Comparison of ENCODE assay signal across 8 cellular contexts in genomic region chr19:48837081-48837524, GRCh38. TPM values are rescaled to one million over a fixed set of nuclear protein-coding genes. Genes with fewer than 3 reads are reported as not detected.
DNase-seq lines count a peak whose midpoint lies in the region; ATAC-seq, FAIRE-seq and TF ChIP-seq lines count a peak whose summit lies in the region.

No MANE protein-coding gene starts in this region.

- POLR2A ChIA-PET in AG04449 (lab: Yijun Ruan, JAX) = interaction anchor here (0.7 to 2.0 kb wide), 5 partner anchors 26 to 129 kb away, joined by 3 to 12 read pairs (median 5); partner anchors contain the start of genes BCAT2 and PPP1R15A
- POLR2A ChIA-PET in activated B cell treated with CpG ODN at 0.5 μM for 24 hours (lab: Charles Lee) = interaction anchor here (0.5 to 3.7 kb wide), 16 partner anchors 10 to 1550 kb away, joined by 3 to 34 read pairs (median 6); partner anchors contain the start of genes BCAT2, CA11, GYS1 and PPP1R15A

- H3K9me3 Mint-ChIP-seq in activated B cell treated with CpG ODN at 0.5 μM for 24 hours (no peaks in the 10 kb centered on the region), immature natural killer cell (no peaks in the 10 kb centered on the region)

- intact Hi-C loops in activated B cell treated with CpG ODN at 0.5 μM for 24 hours (cut with micrococcal nuclease) = loop anchor here (10.0 kb wide), 1 partner anchor 322 kb away; the partner anchor contains the start of gene LMTK3

- H3K27ac Mint-ChIP-seq in activated B cell treated with CpG ODN at 0.5 μM for 24 hours (peak overlapping the region; percentile 70), immature natural killer cell (no peak overlapping the region)

- CTCF ChIA-PET in AG04449 (lab: Yijun Ruan, JAX) = interaction anchor here (0.6 to 15.6 kb wide), 8 partner anchors 8 to 404 kb away, joined by 3 to 737 read pairs (median 4); partner anchors contain the start of gene PLEKHA4
- CTCF ChIA-PET in activated B cell treated with CpG ODN at 0.5 μM for 24 hours (lab: Charles Lee) = interaction anchor here (0.8 to 12.1 kb wide), 5 partner anchors 38 to 192 kb away, joined by 3 to 272 read pairs (median 4); partner anchors contain the start of gene CA11

- H3K4me3 ChIP-seq in AG04449 (ENCODE audit: low read depth, low read length) (peak overlapping the region; percentile 64), cardiac fibroblast (replicated peaks in 1 of 2; ENCODE audit: low read depth in 2 of 2, low read length in 2 of 2) (peak overlapping the region in 1 of 2 donors; percentile 14)

- H3K4me3 Mint-ChIP-seq in activated B cell treated with CpG ODN at 0.5 μM for 24 hours = peak overlapping the region; percentile 88
- peak overlapping the region; percentile 2 to 67 (median 61) for H3K4me3 Mint-ChIP-seq in immature natural killer cell

- DNase-seq in AG04449 (ENCODE audit: low read depth, low spot score) = no peak
- peak; percentile 71 for DNase-seq in GM19239 (ENCODE audit: insufficient read length, low spot score)
- peak; percentile 73 for DNase-seq in NCI-H146 treated with DMSO at 0.1 percent for 48 hours (lab: John Stamatoyannopoulos, UW; ENCODE audit: unreplicated experiment)
- peak; percentile 73 for DNase-seq in activated B cell treated with CpG ODN at 0.5 μM for 24 hours
- peak; percentile 77 to 85 for DNase-seq in cardiac fibroblast (ENCODE audit: low read depth in 2 of 2)
- DNase-seq in immature natural killer cell = peak; percentile 44 to 51 (median 48)
- peak; percentile 61 to 68 (median 65) for DNase-seq in stimulated activated CD4-positive, alpha-beta T cell treated with anti-CD3 and anti-CD28 coated beads, Interleukin-12 subunit alpha, Interleukin-12 subunit beta, amount 100 ng/mL, for 48 hours (ENCODE audit: low read depth in 2 of 3, low spot score in 1 of 3)

- peak; percentile 86 for FAIRE-seq in GM19239 (lab: Jason Lieb, UNC)

- TF ChIP-seq CTCF in AG04449 (IDR thresholded peaks at IDR 0.05; ENCODE audit: insufficient read depth, low read length, missing control alignments) = no peak
- no peak for TF ChIP-seq CTCF in activated B cell treated with CpG ODN at 0.5 μM for 24 hours (IDR thresholded peaks at IDR 0.05)
- no peak for TF ChIP-seq CTCF in cardiac fibroblast (IDR thresholded peaks at IDR 0.05; ENCODE audit: low read depth, low read length)

- ATAC-seq in activated B cell treated with CpG ODN at 0.5 μM for 24 hours (ENCODE audit: low read depth) (peak; percentile 89), GM18870 (IDR thresholded peaks at IDR 0.05; ENCODE audit: unreplicated experiment) (no peak)

- H3K36me3 Mint-ChIP-seq in activated B cell treated with CpG ODN at 0.5 μM for 24 hours (ENCODE audit: low read depth) = no peaks in the 10 kb centered on the region
- no peaks in the 10 kb centered on the region for H3K36me3 Mint-ChIP-seq in immature natural killer cell

- H3K4me1 Mint-ChIP-seq in activated B cell treated with CpG ODN at 0.5 μM for 24 hours (peaks cover 26% of the 10 kb centered on the region), immature natural killer cell (peaks cover 15 to 16% of the 10 kb centered on the region in 2 donors)

- no peaks in the 10 kb centered on the region for H3K27me3 Mint-ChIP-seq in activated B cell treated with CpG ODN at 0.5 μM for 24 hours
- peaks cover 2 to 12% (median 9%) of the 10 kb centered on the region in 3 donors for H3K27me3 Mint-ChIP-seq in immature natural killer cell (ENCODE audit: low read depth in 3 of 3)

RNA-seq across cellular contexts. Expression of gene HSD17B14, which starts 0.8 kb away (rescaled TPM):
- total RNA-seq in activated B cell treated with CpG ODN at 0.5 μM for 24 hours = 2.6 and 2.8 TPM in 2 replicates
- not detected for polyA plus RNA-seq in immature natural killer cell

RNA-seq across cellular contexts. Expression of gene BCAT2, which starts 26.3 kb away (rescaled TPM):
- total RNA-seq in activated B cell treated with CpG ODN at 0.5 μM for 24 hours = 44.0 and 47.8 TPM in 2 replicates
- polyA plus RNA-seq in immature natural killer cell = 10 to 100 TPM; 18.0 to 21.3 (median 19.9) TPM

RNA-seq across cellular contexts. Expression of gene PLEKHA4, which starts 31.3 kb away (rescaled TPM):
- total RNA-seq in activated B cell treated with CpG ODN at 0.5 μM for 24 hours = 5.7 and 6.4 TPM in 2 replicates
- polyA plus RNA-seq in immature natural killer cell = 1 to 10 TPM; 3.0 to 5.9 (median 4.8) TPM

RNA-seq across cellular contexts. Expression of gene PPP1R15A, which starts 35.1 kb away (rescaled TPM):
- total RNA-seq in activated B cell treated with CpG ODN at 0.5 μM for 24 hours = 115 and 123 TPM in 2 replicates
- polyA plus RNA-seq in immature natural killer cell = 100 to 1,000 TPM in 1 of 3 donors, 10 to 100 TPM in 2; 41.7 to 149 (median 48.8) TPM
